In genomic region chr1:232853994-232854532, GRCh38 we compare ENCODE assay signal across 11 cellular contexts. TPM values are rescaled to one million over a fixed set of nuclear protein-coding genes. Genes with fewer than 3 reads are reported as not detected.
DNase-seq lines count a peak whose midpoint lies in the region; ATAC-seq, FAIRE-seq and TF ChIP-seq lines count a peak whose summit lies in the region.
"Had no signal": no experiment of that assay in that cellular context is flagged by ENCODE, and none has a peak within 500 bp of the region (broad histone marks: within the 10 kb centered on the region; RNA-seq: fewer than 3 reads in every experiment).

No MANE protein-coding gene starts in this region.

- intact Hi-C loops in HepG2 (cut with micrococcal nuclease; ENCODE audit: unreplicated experiment): no loop called here
- intact Hi-C loops in right lobe of liver (cut with DNase I): no loop called here

- no peak for ATAC-seq in HepG2
- no peak for ATAC-seq in right lobe of liver
- ATAC-seq in gastroesophageal sphincter: no peak
- no peak for ATAC-seq in HG03457 (IDR thresholded peaks at IDR 0.05; ENCODE audit: unreplicated experiment)
- ATAC-seq in omental fat pad (ENCODE audit: low FRiP score): no peak
- ATAC-seq: heart right ventricle had no signal

- no peak for DNase-seq in HepG2 (ENCODE audit: low spot score)
- no peak for DNase-seq in right lobe of liver
- peak; percentile 95 for DNase-seq in RPMI7951 (ENCODE audit: low read depth)
- DNase-seq in fibroblast of the aortic adventitia (ENCODE audit: low read depth): peak; percentile 64
- no peak for DNase-seq in omental fat pad (ENCODE audit: low spot score)
- DNase-seq in NCI-H524 treated with DMSO at 0.1 percent for 48 hours (lab: John Stamatoyannopoulos, UW): no peak
- DNase-seq: activated B cell treated with CpG ODN at 0.5 μM for 24 hours, heart right ventricle, NCI-H1417 treated with DMSO at 0.1 percent for 48 hours had no signal

- no peaks in the 10 kb centered on the region for H3K9me3 ChIP-seq in HepG2 (ENCODE audit: low read length)
- H3K9me3 ChIP-seq in right lobe of liver: no peaks in the 10 kb centered on the region
- H3K9me3 ChIP-seq in gastroesophageal sphincter: no peaks in the 10 kb centered on the region
- H3K9me3 ChIP-seq: heart right ventricle had no signal

- 20% methylated on average over 6 of the region's 6 CpGs for WGBS in HepG2 (ENCODE audit: low lambda C conversion rate)
- 61% methylated on average over 6 of the region's 6 CpGs for WGBS in right lobe of liver (ENCODE audit: insufficient coverage, low coverage, low lambda C conversion rate, missing lambda C conversion rate)
- WGBS in gastroesophageal sphincter (ENCODE audit: low coverage in 1 of 2), 2 donors: 69 to 75% methylated on average over 6 of the region's 6 CpGs

- FAIRE-seq in HepG2 (lab: Jason Lieb, UNC): no peak

- H4K20me1 ChIP-seq in HepG2 (ENCODE audit: insufficient read depth, low read length): no peaks in the 10 kb centered on the region

- TF ChIP-seq CTCF in HepG2 (CRISPR knock-in tag; IDR thresholded peaks at IDR 0.05): no peak
- no peak for TF ChIP-seq CTCF in right lobe of liver (IDR thresholded peaks at IDR 0.05)
- TF ChIP-seq CTCF in fibroblast of the aortic adventitia (IDR thresholded peaks at IDR 0.05; ENCODE audit: insufficient read depth, low read length): no peak
- TF ChIP-seq CTCF in gastroesophageal sphincter (IDR thresholded peaks at IDR 0.05): no peak
- TF ChIP-seq CTCF in omental fat pad (IDR thresholded peaks at IDR 0.05): no peak

- no peaks in the 10 kb centered on the region for H3K4me1 ChIP-seq in HepG2 (ENCODE audit: insufficient read depth, low read length)
- no peaks in the 10 kb centered on the region for H3K4me1 ChIP-seq in right lobe of liver
- no peaks in the 10 kb centered on the region for H3K4me1 ChIP-seq in gastroesophageal sphincter
- H3K4me1 ChIP-seq: heart right ventricle had no signal

- H3K4me2 ChIP-seq in HepG2 (ENCODE audit: low read depth, low read length): no peak overlapping the region

- no peak overlapping the region for H3K27ac ChIP-seq in HepG2 (ENCODE audit: extremely low read length, insufficient read depth, low read length)
- no peak overlapping the region for H3K27ac ChIP-seq in right lobe of liver
- H3K27ac ChIP-seq in gastroesophageal sphincter: no peak overlapping the region
- H3K27ac ChIP-seq: heart right ventricle had no signal

- no TSS peak for BruUV-seq in HepG2 (replicated peaks; lab: Mats Ljungman, UMichigan)

- H3K4me3 ChIP-seq in HepG2 (replicated peaks in 1 of 3; ENCODE audit: insufficient read depth in 1 of 3, low read depth in 2 of 3, low read length in 3 of 3) (no peak overlapping the region), right lobe of liver (no peak overlapping the region), fibroblast of the aortic adventitia (ENCODE audit: low read depth, low read length) (no peak overlapping the region), gastroesophageal sphincter (no peak overlapping the region)
- H3K4me3 ChIP-seq: heart right ventricle had no signal

- TF ChIP-seq POLR2A in HepG2 (IDR thresholded peaks at IDR 0.05; ENCODE audit: insufficient read depth in 1 of 2, low read depth in 2 of 2, low read length in 2 of 2) (no peak), right lobe of liver (IDR thresholded peaks at IDR 0.05) (no peak), gastroesophageal sphincter (IDR thresholded peaks at IDR 0.05) (no peak)

- H2AFZ ChIP-seq in HepG2 (ENCODE audit: low read length): no peak overlapping the region

- POLR2A ChIA-PET in HepG2 (lab: Yijun Ruan, JAX): no interaction called here

- TF ChIP-seq RAD21 in HepG2 (CRISPR knock-in tag; IDR thresholded peaks at IDR 0.05): no peak

- H3K9ac ChIP-seq in HepG2 (ENCODE audit: insufficient read depth, low read depth, low read length): no peak overlapping the region

- H3K27me3 ChIP-seq in HepG2 (ENCODE audit: control insufficient read depth in 1 of 2, insufficient read depth in 2 of 2, low read length in 2 of 2) (no peaks in the 10 kb centered on the region), right lobe of liver (no peaks in the 10 kb centered on the region), gastroesophageal sphincter (no peaks in the 10 kb centered on the region)
- H3K27me3 ChIP-seq: heart right ventricle had no signal

- in situ Hi-C loops in HepG2 (cut with HindIII; ENCODE audit: extremely low pct_ligation_motif_present, low pct_unique_long_range_greater_than_20kb): no loop called here

- TF ChIP-seq EP300 in HepG2 (IDR thresholded peaks at IDR 0.05; ENCODE audit: low read depth in 2 of 2, low read length in 2 of 2): no peak
- TF ChIP-seq EP300 in HepG2 (CRISPR knock-in tag; IDR thresholded peaks at IDR 0.05; ENCODE audit: borderline replicate concordance): no peak
- no peak for TF ChIP-seq EP300 in gastroesophageal sphincter (IDR thresholded peaks at IDR 0.05)

- H3K36me3 ChIP-seq in HepG2 (replicated peaks in 1 of 2; ENCODE audit: control insufficient read depth in 1 of 2, insufficient read depth in 2 of 2, low read length in 2 of 2): no peaks in the 10 kb centered on the region
- H3K36me3 ChIP-seq in right lobe of liver: no peaks in the 10 kb centered on the region
- H3K36me3 ChIP-seq in gastroesophageal sphincter: no peaks in the 10 kb centered on the region
- H3K36me3 ChIP-seq: heart right ventricle had no signal

- CTCF ChIA-PET in HepG2 (lab: Yijun Ruan, JAX; ENCODE audit: low intra/inter-chr PET ratio, low total read pairs): no interaction called here

- no peaks in the 10 kb centered on the region for H3K79me2 ChIP-seq in HepG2 (ENCODE audit: insufficient read depth, low read length)

TF ChIP-seq in HepG2, 621 proteins besides CTCF, POLR2A, EP300 and RAD21:
- TF ChIP-seq ARNT2 (CRISPR knock-in tag; IDR thresholded peaks at IDR 0.05; ENCODE audit: low read depth) (no peak), CSRNP2 (CRISPR knock-in tag; conservative IDR thresholded peaks at IDR 0.05; ENCODE audit: low read depth) (no peak), ATF7 (IDR thresholded peaks at IDR 0.05) (peak; percentile 59; the same call in 1 of the 2 replicates), ATF7 (CRISPR knock-in tag; IDR thresholded peaks at IDR 0.05) (no peak), DMTF1 (CRISPR knock-in tag; IDR thresholded peaks at IDR 0.05) (no peak), CREB1 (IDR thresholded peaks at IDR 0.05) (peak; percentile 85), CREB1 (CRISPR knock-in tag; IDR thresholded peaks at IDR 0.05) (no peak)
TF ChIP-seq in HepG2: peak in this region for 2.

RNA-seq across cellular contexts. Expression of gene MAP10, which starts 48.8 kb away (rescaled TPM):
- not detected in 2 replicates for total RNA-seq in HepG2 (2016; rRNA removed; fragmentation: Illumina TruSeq; extraction: Trizol)
- not detected in 2 replicates for total RNA-seq in HepG2 (2016; cell fraction: cytosol; rRNA removed; fragmentation: Illumina TruSeq; extraction: Trizol; ENCODE audit: low read depth)
- total RNA-seq in HepG2 (2016; cell fraction: insoluble cytoplasmic fraction; rRNA removed; fragmentation: Illumina TruSeq; extraction: Trizol): not detected in 2 replicates
- not detected in 2 replicates for total RNA-seq in HepG2 (2016; cell fraction: membrane; rRNA removed; fragmentation: Illumina TruSeq; extraction: Trizol)
- total RNA-seq in HepG2 (2016; cell fraction: nucleus; rRNA removed; fragmentation: Illumina TruSeq; extraction: Trizol): not detected in 2 replicates
- polyA plus RNA-seq in HepG2 (2011; rRNA removed): not detected in 2 replicates
- not detected in 2 replicates for polyA plus RNA-seq in HepG2 (2011; cell fraction: cytosol; rRNA removed)
- polyA plus RNA-seq in HepG2 (2011; cell fraction: nucleus; rRNA removed): not detected in 2 replicates
- not detected in 2 replicates for polyA plus RNA-seq in HepG2 (2012)
- not detected in 2 replicates for polyA plus RNA-seq in HepG2 (2016; cell fraction: cytosol; fragmentation: Illumina TruSeq; extraction: Trizol; ENCODE audit: low read depth)
- not detected in 2 replicates for polyA plus RNA-seq in HepG2 (2016; cell fraction: insoluble cytoplasmic fraction; fragmentation: Illumina TruSeq; extraction: Trizol; ENCODE audit: low read depth)
- not detected in 2 replicates for polyA plus RNA-seq in HepG2 (2016; cell fraction: membrane; fragmentation: Illumina TruSeq; extraction: Trizol; ENCODE audit: low read depth)
- not detected in 2 replicates for polyA plus RNA-seq in HepG2 (2016; cell fraction: nucleus; fragmentation: Illumina TruSeq; extraction: Trizol; ENCODE audit: insufficient read depth, low read depth)
- not detected in 2 replicates for polyA minus RNA-seq in HepG2 (2011; rRNA and poly(A)+ RNA removed; ENCODE audit: low replicate concordance)
- polyA minus RNA-seq in HepG2 (2011; cell fraction: cytosol; rRNA and poly(A)+ RNA removed): not detected in 2 replicates
- not detected in 2 replicates for polyA minus RNA-seq in HepG2 (2011; cell fraction: nucleus; rRNA and poly(A)+ RNA removed)
- 1 to 10 TPM; 1.5 to 3.0 (median 1.8) TPM for total RNA-seq in right lobe of liver
- total RNA-seq in RPMI7951 (2014; rRNA removed; shearing (Covaris generic)): 4.9 and 7.3 TPM in 2 replicates
- total RNA-seq in fibroblast of the aortic adventitia (ENCODE audit: low replicate concordance): 1.5 and 1.9 TPM in 2 replicates
- 1 to 10 TPM in 3 of 4 donors, under 1 TPM in 1; 0.92 to 2.4 (median 1.8) TPM for total RNA-seq in gastroesophageal sphincter
- total RNA-seq in omental fat pad: 1 to 10 TPM in 2 of 4 donors, under 1 TPM in 2; 0.56 to 4.6 (median 1.2) TPM

Comparison
In these comparisons a context has a peak if more than half of its experiments do, and no peak if none do; other contexts are left out.
1. DNase-seq: peak in RPMI7951 (single experiment) and fibroblast of the aortic adventitia (single experiment); none in HepG2 (single experiment), right lobe of liver (0 of 3), omental fat pad (single experiment) and NCI-H524 treated with DMSO at 0.1 percent for 48 hours (single experiment).